Comparison of ENCODE assay signal across 8 cellular contexts in genomic region chr6:27814665-27815424, GRCh38.
DNase-seq lines count a peak whose midpoint lies in the region; ATAC-seq and TF ChIP-seq lines count a peak whose summit lies in the region.

No MANE protein-coding gene starts in this region.

- peak overlapping the region; percentile 67 for H3K4me3 Mint-ChIP-seq in endodermal cell

- H3K9me3 Mint-ChIP-seq in endodermal cell = no peaks in the 10 kb centered on the region

- no peaks in the 10 kb centered on the region for H3K27me3 Mint-ChIP-seq in endodermal cell (ENCODE audit: insufficient read depth)

- peak overlapping the region; percentile 54 for H3K9ac ChIP-seq in endodermal cell (ENCODE audit: extremely low read depth, low read length, poor library complexity, severe bottlenecking)

- DNase-seq in Right ventricle myocardium inferior (ENCODE audit: missing footprints) = no peak
- no peak for DNase-seq in cardiac septum (ENCODE audit: low spot score)
- peak; percentile 94 for DNase-seq in NCI-H748 treated with DMSO at 0.1 percent for 48 hours (lab: John Stamatoyannopoulos, UW)
- DNase-seq in activated CD4-positive, alpha-beta T cell treated with anti-CD3 and anti-CD28 coated beads, Interleukin-2, amount 50 U/mL, for 48 hours = peak; percentile 64 to 75
- DNase-seq in endodermal cell = peak; percentile 86
- peak; percentile 89 for DNase-seq in stromal cell of bone marrow (ENCODE audit: low read depth)

- ATAC-seq in Right ventricle myocardium inferior (peak; percentile 79), HG03045 (IDR thresholded peaks at IDR 0.05; ENCODE audit: unreplicated experiment) (peak; percentile 70)

- no peaks in the 10 kb centered on the region for H3K36me3 Mint-ChIP-seq in endodermal cell (ENCODE audit: low read depth)

- WGBS in endodermal cell (ENCODE audit: insufficient coverage in 1 of 2, insufficient read length in 1 of 2), 2 experiments = 27 to 45% methylated on average over 30 to 39 of the region's 40 CpGs
- 34 to 40% methylated on average over 32 of the region's 40 CpGs for WGBS in mesodermal cell (ENCODE audit: insufficient coverage in 2 of 2), 2 experiments

- intact Hi-C loops in Right ventricle myocardium inferior (cut with DNase I) = no loop called here
- intact Hi-C loops in cardiac septum (cut with DNase I) = loop anchor here (5.0 to 10.0 kb wide), 2 partner anchors 77 to 1780 kb away; a partner anchor contains a TSS

- H3K4me3 ChIP-seq in endodermal cell (ENCODE audit: low read length) (peak overlapping the region; percentile 76), mesodermal cell (ENCODE audit: extremely low read depth, insufficient read depth, low read length, poor library complexity, severe bottlenecking) (peak overlapping the region; percentile 38)

- H3K36me3 ChIP-seq in endodermal cell (ENCODE audit: control insufficient read depth, insufficient read depth, low read length) = no peaks in the 10 kb centered on the region
- H3K36me3 ChIP-seq in mesodermal cell (ENCODE audit: control insufficient read depth, insufficient read depth, low read length) = no peaks in the 10 kb centered on the region

- TF ChIP-seq CTCF in endodermal cell (conservative IDR thresholded peaks at IDR 0.05) = no peak

- H3K27me3 ChIP-seq in endodermal cell (ENCODE audit: control insufficient read depth, insufficient read depth, low read length, poor library complexity, severe bottlenecking) = no peaks in the 10 kb centered on the region

- H3K27ac ChIP-seq in endodermal cell (ENCODE audit: low read depth, low read length) (peak overlapping the region; percentile 39), mesodermal cell (ENCODE audit: low read depth, low read length, severe bottlenecking) (peak overlapping the region; percentile 77)

- peak overlapping the region; percentile 99 for H3K27ac Mint-ChIP-seq in endodermal cell

- H3K4me1 ChIP-seq in endodermal cell (ENCODE audit: control insufficient read depth, insufficient read depth, low read length) (peaks cover 5% of the 10 kb centered on the region), mesodermal cell (ENCODE audit: control insufficient read depth, insufficient read depth, low read length, poor library complexity, severe bottlenecking) (peaks cover 11% of the 10 kb centered on the region)

- peaks cover 33% of the 10 kb centered on the region for H3K4me1 Mint-ChIP-seq in endodermal cell

- H3K9me3 ChIP-seq in endodermal cell (ENCODE audit: control insufficient read depth, low read length) = no peaks in the 10 kb centered on the region
- H3K9me3 ChIP-seq in mesodermal cell (ENCODE audit: control insufficient read depth, low read length) = peaks cover 5% of the 10 kb centered on the region

Comparison
In these comparisons a context has a peak if more than half of its experiments do, and no peak if none do; other contexts are left out.
1. DNase-seq: peak in NCI-H748 treated with DMSO at 0.1 percent for 48 hours (single experiment), activated CD4-positive, alpha-beta T cell treated with anti-CD3 and anti-CD28 coated beads, Interleukin-2, amount 50 U/mL, for 48 hours (2 of 2), endodermal cell (single experiment) and stromal cell of bone marrow (single experiment); none in Right ventricle myocardium inferior (single experiment) and cardiac septum (single experiment).